ENCODE assay signal across 29 cellular contexts in the genomic region with DNA sequence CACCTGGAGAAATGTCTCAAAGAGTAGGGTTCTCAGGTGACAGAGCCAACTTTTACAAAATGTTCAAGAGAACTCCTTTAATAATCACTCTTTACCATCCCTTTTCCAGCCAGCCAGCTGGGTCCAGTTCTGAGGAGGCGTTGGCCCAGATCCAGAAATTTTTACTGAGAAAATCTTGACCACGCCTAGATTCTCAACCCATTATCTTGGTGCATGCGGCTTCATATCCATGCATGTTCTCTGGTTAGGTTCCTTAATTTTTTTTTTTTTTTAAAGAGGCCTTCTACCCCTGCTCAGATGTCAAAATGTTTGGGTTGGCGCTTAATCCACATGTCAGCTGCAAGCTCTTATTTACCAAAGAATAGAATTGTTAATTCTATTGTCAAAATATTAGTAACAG. TPM values are rescaled to one million over a fixed set of nuclear protein-coding genes. Genes with fewer than 3 reads are reported as not detected.
DNase-seq lines count a peak whose midpoint lies in the region; ATAC-seq, FAIRE-seq and TF ChIP-seq lines count a peak whose summit lies in the region.
"Had no signal": no experiment of that assay in that cellular context is flagged by ENCODE, and none has a peak within 500 bp of the region (broad histone marks: within the 10 kb centered on the region; RNA-seq: fewer than 3 reads in every experiment).

No MANE protein-coding gene starts in this region.

- in situ Hi-C loops in mammary epithelial cell (cut with MboI; ENCODE audit: low sequenced_read_pairs in 2 of 2) = no loop called here

- H3K27ac ChIP-seq in HEK293 (ENCODE audit: extremely low read depth, low read depth, low read length) (no peak overlapping the region), mammary epithelial cell (ENCODE audit: insufficient read depth, low read depth, low read length) (no peak overlapping the region), pancreas (no peak overlapping the region), MM.1S (ENCODE audit: low read length) (no peak overlapping the region)
- H3K27ac ChIP-seq: brain microvascular endothelial cell, coronary artery, psoas muscle, testis had no signal

- H3K4me2 ChIP-seq in mammary epithelial cell (ENCODE audit: insufficient read depth, low read depth, low read length) = no peak overlapping the region
- no peak overlapping the region for H3K4me2 ChIP-seq in MM.1S (ENCODE audit: low read depth, low read length)

- H3K9ac ChIP-seq in mammary epithelial cell (ENCODE audit: insufficient read depth, low read length) (no peak overlapping the region), MM.1S (ENCODE audit: low read length) (no peak overlapping the region)

- H3K79me2 ChIP-seq in mammary epithelial cell (ENCODE audit: insufficient read depth, low read length) (peaks cover 20% of the 10 kb centered on the region), MM.1S (ENCODE audit: low read length) (peaks cover 12% of the 10 kb centered on the region; the same call in 1 of the 2 replicates)

- H3K27me3 ChIP-seq in mammary epithelial cell (ENCODE audit: insufficient read depth, low read length) = no peaks in the 10 kb centered on the region
- H3K27me3 ChIP-seq in pancreas = no peaks in the 10 kb centered on the region
- no peaks in the 10 kb centered on the region for H3K27me3 ChIP-seq in MM.1S (replicated peaks; ENCODE audit: insufficient read depth, low read length)
- H3K27me3 ChIP-seq: brain microvascular endothelial cell, MG63, testis had no signal

- H3K36me3 ChIP-seq in HEK293 (ENCODE audit: control insufficient read depth in 2 of 2, insufficient read depth in 1 of 2, low read length in 2 of 2) (peaks cover 66 to 70% of the 10 kb centered on the region in 2 experiments), mammary epithelial cell (ENCODE audit: insufficient read depth, low read length) (peaks cover 42% of the 10 kb centered on the region), pancreas (peaks cover 0 to 58% (median 4%) of the 10 kb centered on the region in 3 donors), MM.1S (replicated peaks; ENCODE audit: insufficient read depth, low read length) (no peaks in the 10 kb centered on the region)

- no peaks in the 10 kb centered on the region for H3K9me2 ChIP-seq in MM.1S (replicated peaks; ENCODE audit: insufficient read depth, low read length)

- WGBS in mammary epithelial cell (ENCODE audit: low coverage, missing lambda C conversion rate) = 49% methylated on average over 4 of the region's 4 CpGs
- WGBS in pancreas, 2 donors = 49 to 73% methylated on average over 4 of the region's 4 CpGs

- BruUV-seq in mammary epithelial cell (replicated peaks; lab: Mats Ljungman, UMichigan) = no TSS peak

- H3K9me3 ChIP-seq in HEK293 (ENCODE audit: control insufficient read depth, insufficient read depth, low read depth, low read length) = no peaks in the 10 kb centered on the region
- no peaks in the 10 kb centered on the region for H3K9me3 ChIP-seq in mammary epithelial cell (replicated peaks; ENCODE audit: insufficient read depth, low read length)
- H3K9me3 ChIP-seq in pancreas = no peaks in the 10 kb centered on the region
- H3K9me3 ChIP-seq in MM.1S (replicated peaks; ENCODE audit: insufficient read depth, low read length) = no peaks in the 10 kb centered on the region
- H3K9me3 ChIP-seq: MG63, psoas muscle, testis had no signal

- no peak for FAIRE-seq in pancreas (lab: Jason Lieb, UNC)

- TF ChIP-seq POLR2A in GM18505 (IDR thresholded peaks at IDR 0.05; ENCODE audit: borderline replicate concordance, extremely low read depth, insufficient read depth, insufficient read length) = no peak

- H2AFZ ChIP-seq in mammary epithelial cell (ENCODE audit: low read depth, low read length) (no peak overlapping the region), MM.1S (ENCODE audit: low read length) (no peak overlapping the region)

- no peaks in the 10 kb centered on the region for H4K20me1 ChIP-seq in mammary epithelial cell (ENCODE audit: insufficient read depth, low read length)
- no peaks in the 10 kb centered on the region for H4K20me1 ChIP-seq in MM.1S (ENCODE audit: insufficient read depth, low read length)

- dilution Hi-C loops in mammary epithelial cell (cut with HindIII; ENCODE audit: low sequenced_read_pairs) = no loop called here

- intact Hi-C loops in mammary epithelial cell (cut with micrococcal nuclease) = loop anchor here (2.0 kb wide), 1 partner anchor 62 kb away; no protein-coding TSS in a partner anchor
- intact Hi-C loops in pancreas (cut with DNase I) = no loop called here

- H3F3A ChIP-seq in MM.1S (ENCODE audit: insufficient read depth, low read length) = no peaks in the 10 kb centered on the region

- ATAC-seq in pancreas (peak in 3 of 4 donors; percentile 13 to 36 (median 15)), GM18868 (IDR thresholded peaks at IDR 0.05; ENCODE audit: unreplicated experiment) (no peak), GM18505 (IDR thresholded peaks at IDR 0.05; ENCODE audit: unreplicated experiment) (no peak)
- ATAC-seq: activated T-cell treated with anti-CD3 and anti-CD28 coated beads, Interleukin-2, amount 50 U/mL, for 72 hours; PC-3; psoas muscle; stimulated activated naive CD8-positive, alpha-beta T cell treated with anti-CD3 and anti-CD28 coated beads, Interleukin-15, Interleukin-2, amounts not matched to agents 100 U/mL and 50 U/mL, for 24 hours had no signal

- CTCF ChIA-PET in HEK293 (lab: Yijun Ruan, JAX) (interaction anchor here (0.6 to 2.0 kb wide), 3 partner anchors 11 to 85 kb away, joined by 3 to 4 read pairs (median 3); no protein-coding TSS in a partner anchor), mammary epithelial cell (lab: Charles Lee; ENCODE audit: low non-redundant PET) (no interaction called here)

- POLR2A ChIA-PET in HEK293 (lab: Yijun Ruan, JAX) = interaction anchor here (3.1 kb wide), 1 partner anchor 13 kb away, joined by 16 read pairs; a partner anchor contains a TSS

- H3K4me1 ChIP-seq in HEK293 (ENCODE audit: control insufficient read depth, insufficient read depth, low read length) (0 out of 2 replicates have a peak, but pooled peaks cover 2% of the 10 kb centered on the region), mammary epithelial cell (ENCODE audit: insufficient read depth, low read length) (no peaks in the 10 kb centered on the region), pancreas (no peaks in the 10 kb centered on the region), MM.1S (ENCODE audit: low read length) (no peaks in the 10 kb centered on the region)
- H3K4me1 ChIP-seq: psoas muscle, testis had no signal

- TF ChIP-seq CTCF in HEK293 (tag by site-specific recombination; IDR thresholded peaks at IDR 0.05) = no peak
- TF ChIP-seq CTCF in mammary epithelial cell (conservative IDR thresholded peaks at IDR 0.05 in 1 of 2, IDR thresholded peaks at IDR 0.05 in 1 of 2; ENCODE audit: extremely low read depth in 1 of 2, insufficient read depth in 1 of 2, low read depth in 1 of 2, low read length in 2 of 2) = no peak
- no peak for TF ChIP-seq CTCF in pancreas (IDR thresholded peaks at IDR 0.05)
- no peak for TF ChIP-seq CTCF in MM.1S (IDR thresholded peaks at IDR 0.05; ENCODE audit: low read length)

- peak; percentile 20 for DNase-seq in NCI-H226
- DNase-seq in mammary epithelial cell = peak; percentile 6
- DNase-seq in pancreas = no peak
- no peak for DNase-seq in MM.1S
- DNase-seq: activated B cell treated with CpG ODN at 0.5 μM for 24 hours; activated CD4-positive, alpha-beta T cell treated with anti-CD3 and anti-CD28 coated beads, Interleukin-2, amount 50 U/mL, for 1 hour; activated naive CD4-positive, alpha-beta T cell treated with anti-CD3 and anti-CD28 coated beads, Interleukin-2, amount 50 U/mL, for 16 hours; activated T-cell treated with anti-CD3 and anti-CD28 coated beads, Interleukin-2, amount 50 U/mL, for 72 hours; amniotic stem cell; brain microvascular endothelial cell; CD4-positive, alpha-beta memory T cell; DMS153; H9; mesenchymal stem cell; MG63; naive B cell; NCI-H2029 treated with DMSO at 0.1 percent for 48 hours; NCI-H446; PC-3; psoas muscle; Right ventricle myocardium superior; stimulated activated naive CD8-positive, alpha-beta T cell treated with anti-CD3 and anti-CD28 coated beads, Interleukin-15, Interleukin-2, amounts not matched to agents 100 U/mL and 50 U/mL, for 24 hours; testis had no signal

- no peak overlapping the region for H3K4me3 ChIP-seq in HEK293 (ENCODE audit: low read depth, low read length)
- no peak overlapping the region for H3K4me3 ChIP-seq in mammary epithelial cell (replicated peaks in 1 of 3; ENCODE audit: insufficient read depth in 1 of 3, low read depth in 2 of 3, low read length in 3 of 3)
- no peak overlapping the region for H3K4me3 ChIP-seq in pancreas
- no peak overlapping the region for H3K4me3 ChIP-seq in MM.1S (ENCODE audit: low read length)
- H3K4me3 ChIP-seq: coronary artery, MG63, psoas muscle, testis had no signal

TF ChIP-seq in HEK293, 187 proteins besides CTCF, POLR2A, EP300 and RAD21:
- TF ChIP-seq, protein P1, sequence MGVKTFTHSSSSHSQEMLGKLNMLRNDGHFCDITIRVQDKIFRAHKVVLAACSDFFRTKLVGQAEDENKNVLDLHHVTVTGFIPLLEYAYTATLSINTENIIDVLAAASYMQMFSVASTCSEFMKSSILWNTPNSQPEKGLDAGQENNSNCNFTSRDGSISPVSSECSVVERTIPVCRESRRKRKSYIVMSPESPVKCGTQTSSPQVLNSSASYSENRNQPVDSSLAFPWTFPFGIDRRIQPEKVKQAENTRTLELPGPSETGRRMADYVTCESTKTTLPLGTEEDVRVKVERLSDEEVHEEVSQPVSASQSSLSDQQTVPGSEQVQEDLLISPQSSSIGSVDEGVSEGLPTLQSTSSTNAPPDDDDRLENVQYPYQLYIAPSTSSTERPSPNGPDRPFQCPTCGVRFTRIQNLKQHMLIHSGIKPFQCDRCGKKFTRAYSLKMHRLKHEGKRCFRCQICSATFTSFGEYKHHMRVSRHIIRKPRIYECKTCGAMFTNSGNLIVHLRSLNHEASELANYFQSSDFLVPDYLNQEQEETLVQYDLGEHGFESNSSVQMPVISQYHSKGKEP (tag by site-specific recombination; IDR thresholded peaks at IDR 0.05) = peak; percentile 81
- TF ChIP-seq ZNF558 (tag by site-specific recombination; IDR thresholded peaks at IDR 0.05) (peak; percentile 79; the same call in 1 of the 2 replicates), ZNF24 (tag by site-specific recombination; IDR thresholded peaks at IDR 0.05) (no peak)

RNA-seq across cellular contexts. Expression of a gene that starts 12.0 kb away (rescaled TPM):
- total RNA-seq in mammary epithelial cell = 1 to 10 TPM; 1.0 to 5.0 TPM
- polyA plus RNA-seq in mammary epithelial cell = 3.2 TPM
- 5.1 TPM for polyA minus RNA-seq in mammary epithelial cell
- under 1 TPM; 0.09 to 0.84 (median 0.51) TPM for total RNA-seq in pancreas
- polyA plus RNA-seq in pancreas = 1 to 10 TPM in 1 of 2 donors, under 1 TPM in 1; 0.99 to 3.6 TPM
- total RNA-seq: G401, skeletal muscle tissue had no signal

RNA-seq across cellular contexts. Expression of a gene that starts 13.0 kb away (rescaled TPM):
- total RNA-seq in mammary epithelial cell = 100 to 1,000 TPM in 1 of 2 donors, 10 to 100 TPM in 1; 65.5 to 201 TPM
- 82.4 TPM for polyA plus RNA-seq in mammary epithelial cell
- 42.8 TPM for polyA minus RNA-seq in mammary epithelial cell
- total RNA-seq in pancreas = 10 to 100 TPM; 23.7 to 76.7 (median 62.2) TPM
- 10 to 100 TPM; 12.4 to 27.3 TPM for polyA plus RNA-seq in pancreas

Comparison
In these comparisons a context has a peak if more than half of its experiments do, and no peak if none do; other contexts are left out.
1. DNase-seq: peak in NCI-H226 (single experiment) and mammary epithelial cell (single experiment); none in pancreas (0 of 6) and MM.1S (single experiment).
2. ATAC-seq: peak in pancreas (3 of 4); none in GM18868 (single experiment) and GM18505 (single experiment).